13 cellular contexts compared by ENCODE assay signal in genomic region chr4:139898293-139898692, GRCh38.
DNase-seq lines count a peak whose midpoint lies in the region; ATAC-seq, FAIRE-seq and TF ChIP-seq lines count a peak whose summit lies in the region.
"Had no signal": no experiment of that assay in that cellular context is flagged by ENCODE, and none has a peak within 500 bp of the region (broad histone marks: within the 10 kb centered on the region; RNA-seq: fewer than 3 reads in every experiment).

No MANE protein-coding gene starts in this region.

- H3K36me3 ChIP-seq in KMS-11 (ENCODE audit: insufficient read depth): no peaks in the 10 kb centered on the region
- H3K36me3 ChIP-seq: suprapubic skin had no signal

- H3K27ac ChIP-seq in KMS-11: no peak overlapping the region
- H3K27ac ChIP-seq: suprapubic skin had no signal

- peak overlapping the region; percentile 76 for H3K4me2 ChIP-seq in KMS-11

- FAIRE-seq in D721Med (lab: Jason Lieb, UNC): peak; percentile 6
- FAIRE-seq: endometrium, H1 had no signal

- H3K27me3 ChIP-seq in KMS-11 (ENCODE audit: insufficient read depth, low read depth): no peaks in the 10 kb centered on the region
- H3K27me3 ChIP-seq: suprapubic skin had no signal

- no peaks in the 10 kb centered on the region for H3K79me2 ChIP-seq in KMS-11 (ENCODE audit: insufficient read depth, low read depth)

- no peak for TF ChIP-seq CTCF in D721Med (IDR thresholded peaks at IDR 0.05; ENCODE audit: insufficient read depth, missing control alignments)
- TF ChIP-seq CTCF in KMS-11 (conservative IDR thresholded peaks at IDR 0.05; ENCODE audit: low read depth, low read length): no peak

- H3K9ac ChIP-seq in KMS-11: peak overlapping the region; percentile 2; the same call in 1 of the 2 replicates

- no peak for DNase-seq in D721Med (ENCODE audit: insufficient read length, low spot score)
- no peak for DNase-seq in left lobe of liver (ENCODE audit: low spot score)
- no peak for DNase-seq in NCI-H510A treated with DMSO at 0.1 percent for 48 hours (lab: John Stamatoyannopoulos, UW)
- no peak for DNase-seq in cerebellar cortex (ENCODE audit: low spot score)
- DNase-seq in cortex of kidney (lab: John Stamatoyannopoulos, UW): no peak
- no peak for DNase-seq in NCI-H524 (lab: John Stamatoyannopoulos, UW)
- DNase-seq: naive thymus-derived CD8-positive, alpha-beta T cell; NCI-H446 had no signal

- H3K4me3 ChIP-seq in KMS-11 (IDR thresholded peaks at IDR 0.05; ENCODE audit: insufficient read depth, low read depth, low read length): no peak overlapping the region
- H3K4me3 ChIP-seq: suprapubic skin had no signal

- ATAC-seq in GM18907 (IDR thresholded peaks at IDR 0.05; ENCODE audit: unreplicated experiment) (peak; percentile 46), left lobe of liver (peak; percentile 31)
- ATAC-seq: naive thymus-derived CD8-positive, alpha-beta T cell had no signal

- no peaks in the 10 kb centered on the region for H4K20me1 ChIP-seq in KMS-11 (ENCODE audit: insufficient read depth)

- peak overlapping the region; percentile 48; the same call in 1 of the 2 replicates for H2AFZ ChIP-seq in KMS-11 (ENCODE audit: low read depth)

- peaks cover 12% of the 10 kb centered on the region for H3K4me1 ChIP-seq in KMS-11 (ENCODE audit: low read depth, poor library complexity, severe bottlenecking)
